In genomic region chr15:40328176-40328575, GRCh38 we compare ENCODE assay signal across 2 cellular contexts.
TF ChIP-seq lines count a peak whose summit lies in the region.

No MANE protein-coding gene starts in this region.

TF ChIP-seq in SK-N-SH, 30 proteins besides CTCF, POLR2A, EP300 and RAD21:
- TF ChIP-seq FOSL2 (IDR thresholded peaks at IDR 0.05; ENCODE audit: borderline replicate concordance, low read depth) = no peak
- TF ChIP-seq MAX (IDR thresholded peaks at IDR 0.05; ENCODE audit: low read depth) = no peak
- no peak for TF ChIP-seq POLR2AphosphoS5 (IDR thresholded peaks at IDR 0.05; ENCODE audit: low read depth, low read length)

TF ChIP-seq in SK-N-SH treated with all-trans-retinoic acid at 6 μM for 48 hours, 23 proteins besides CTCF, POLR2A, EP300 and RAD21:
- TF ChIP-seq ZC3H10 (CRISPR knock-in tag; IDR thresholded peaks at IDR 0.05) = no peak
- TF ChIP-seq OSR1 (CRISPR knock-in tag; IDR thresholded peaks at IDR 0.05) = no peak
- no peak for TF ChIP-seq TSHZ2 (CRISPR knock-in tag; IDR thresholded peaks at IDR 0.05)
- no peak for TF ChIP-seq ISL1 (CRISPR knock-in tag; IDR thresholded peaks at IDR 0.05)
- no peak for TF ChIP-seq ZNF565 (CRISPR knock-in tag; conservative IDR thresholded peaks at IDR 0.05; ENCODE audit: low read depth)
- TF ChIP-seq SNAI2 (CRISPR knock-in tag; IDR thresholded peaks at IDR 0.05) = no peak
- TF ChIP-seq, protein P1, sequence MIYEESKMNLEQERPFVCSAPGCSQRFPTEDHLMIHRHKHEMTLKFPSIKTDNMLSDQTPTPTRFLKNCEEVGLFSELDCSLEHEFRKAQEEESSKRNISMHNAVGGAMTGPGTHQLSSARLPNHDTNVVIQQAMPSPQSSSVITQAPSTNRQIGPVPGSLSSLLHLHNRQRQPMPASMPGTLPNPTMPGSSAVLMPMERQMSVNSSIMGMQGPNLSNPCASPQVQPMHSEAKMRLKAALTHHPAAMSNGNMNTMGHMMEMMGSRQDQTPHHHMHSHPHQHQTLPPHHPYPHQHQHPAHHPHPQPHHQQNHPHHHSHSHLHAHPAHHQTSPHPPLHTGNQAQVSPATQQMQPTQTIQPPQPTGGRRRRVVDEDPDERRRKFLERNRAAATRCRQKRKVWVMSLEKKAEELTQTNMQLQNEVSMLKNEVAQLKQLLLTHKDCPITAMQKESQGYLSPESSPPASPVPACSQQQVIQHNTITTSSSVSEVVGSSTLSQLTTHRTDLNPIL (CRISPR knock-in tag; IDR thresholded peaks at IDR 0.05; ENCODE audit: low read depth) = no peak
- no peak for TF ChIP-seq ZFP30 (CRISPR knock-in tag; IDR thresholded peaks at IDR 0.05)
- no peak for TF ChIP-seq TCF4 (CRISPR knock-in tag; IDR thresholded peaks at IDR 0.05; ENCODE audit: borderline replicate concordance)
- TF ChIP-seq GLIS3 (CRISPR knock-in tag; IDR thresholded peaks at IDR 0.05) = no peak
- TF ChIP-seq, protein P2, sequence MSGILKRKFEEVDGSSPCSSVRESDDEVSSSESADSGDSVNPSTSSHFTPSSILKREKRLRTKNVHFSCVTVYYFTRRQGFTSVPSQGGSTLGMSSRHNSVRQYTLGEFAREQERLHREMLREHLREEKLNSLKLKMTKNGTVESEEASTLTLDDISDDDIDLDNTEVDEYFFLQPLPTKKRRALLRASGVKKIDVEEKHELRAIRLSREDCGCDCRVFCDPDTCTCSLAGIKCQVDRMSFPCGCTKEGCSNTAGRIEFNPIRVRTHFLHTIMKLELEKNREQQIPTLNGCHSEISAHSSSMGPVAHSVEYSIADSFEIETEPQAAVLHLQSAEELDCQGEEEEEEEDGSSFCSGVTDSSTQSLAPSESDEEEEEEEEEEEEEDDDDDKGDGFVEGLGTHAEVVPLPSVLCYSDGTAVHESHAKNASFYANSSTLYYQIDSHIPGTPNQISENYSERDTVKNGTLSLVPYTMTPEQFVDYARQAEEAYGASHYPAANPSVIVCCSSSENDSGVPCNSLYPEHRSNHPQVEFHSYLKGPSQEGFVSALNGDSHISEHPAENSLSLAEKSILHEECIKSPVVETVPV (CRISPR knock-in tag; IDR thresholded peaks at IDR 0.05) = no peak
